ENCODE assay signal across 1 cellular context in genomic region chr6:146543940-146544661, GRCh38.
TF ChIP-seq lines count a peak whose summit lies in the region.

No MANE protein-coding gene starts in this region.

TF ChIP-seq in HepG2, 621 proteins besides CTCF, POLR2A, EP300 and RAD21 (continued from another document and continues in another):
- TF ChIP-seq DMTF1 (CRISPR knock-in tag; IDR thresholded peaks at IDR 0.05) = no peak
- no peak for TF ChIP-seq ZFP41 (CRISPR knock-in tag; IDR thresholded peaks at IDR 0.05; ENCODE audit: borderline replicate concordance)
- peak; percentile 87; the same call in 1 of the 2 replicates for TF ChIP-seq PRMT3 (CRISPR knock-in tag; IDR thresholded peaks at IDR 0.05; ENCODE audit: borderline replicate concordance, low read depth)
- TF ChIP-seq ZFP90 (CRISPR knock-in tag; IDR thresholded peaks at IDR 0.05; ENCODE audit: borderline replicate concordance) = peak; percentile 81
- no peak for TF ChIP-seq ZFP36L1 (CRISPR knock-in tag; IDR thresholded peaks at IDR 0.05)
- TF ChIP-seq ATF6 (CRISPR knock-in tag; conservative IDR thresholded peaks at IDR 0.05) = no peak
- no peak for TF ChIP-seq ZNF75D (CRISPR knock-in tag; IDR thresholded peaks at IDR 0.05; ENCODE audit: borderline replicate concordance)
- TF ChIP-seq ZNF644 (CRISPR knock-in tag; IDR thresholded peaks at IDR 0.05; ENCODE audit: low read depth) = peak; percentile 85
- TF ChIP-seq HMGA1 (CRISPR knock-in tag; conservative IDR thresholded peaks at IDR 0.05) = no peak
- no peak for TF ChIP-seq BCL3 (CRISPR knock-in tag; IDR thresholded peaks at IDR 0.05)
- 0 out of 2 replicates have a peak, but pooled peaks have one; percentile 17 for TF ChIP-seq SIN3B (IDR thresholded peaks at IDR 0.05; ENCODE audit: low read length)
- no peak for TF ChIP-seq TEAD3 (CRISPR knock-in tag; optimal IDR thresholded peaks at IDR 0.05; ENCODE audit: borderline replicate concordance)
- no peak for TF ChIP-seq PRDM4 (CRISPR knock-in tag; IDR thresholded peaks at IDR 0.05; ENCODE audit: borderline replicate concordance)
- TF ChIP-seq KDM2A (CRISPR knock-in tag; IDR thresholded peaks at IDR 0.05; ENCODE audit: borderline replicate concordance, low read depth) = peak; percentile 34; the same call in 1 of the 2 replicates
- peak; percentile 67; the same call in 1 of the 2 replicates for TF ChIP-seq ARHGAP35 (CRISPR knock-in tag; IDR thresholded peaks at IDR 0.05; ENCODE audit: borderline replicate concordance)
- TF ChIP-seq UBTF (CRISPR knock-in tag; IDR thresholded peaks at IDR 0.05) = peak; percentile 71
- no peak for TF ChIP-seq MNT (IDR thresholded peaks at IDR 0.05)
- no peak for TF ChIP-seq MED13 (CRISPR knock-in tag; IDR thresholded peaks at IDR 0.05)
- TF ChIP-seq ARNTL (CRISPR knock-in tag; IDR thresholded peaks at IDR 0.05) = no peak
- TF ChIP-seq GATA4 (IDR thresholded peaks at IDR 0.05; ENCODE audit: borderline replicate concordance, low read depth) = no peak
- no peak for TF ChIP-seq ETV5 (CRISPR knock-in tag; IDR thresholded peaks at IDR 0.05; ENCODE audit: borderline replicate concordance)
- no peak for TF ChIP-seq RCOR2 (CRISPR knock-in tag; IDR thresholded peaks at IDR 0.05)
- TF ChIP-seq ZNF704 (CRISPR knock-in tag; IDR thresholded peaks at IDR 0.05; ENCODE audit: borderline replicate concordance) = peak; percentile 47; the same call in 1 of the 2 replicates
- no peak for TF ChIP-seq ZNF562 (CRISPR knock-in tag; IDR thresholded peaks at IDR 0.05; ENCODE audit: borderline replicate concordance)
- TF ChIP-seq ZNF782 (CRISPR knock-in tag; IDR thresholded peaks at IDR 0.05; ENCODE audit: borderline replicate concordance) = no peak; the same call in 1 of the 2 replicates
- TF ChIP-seq SRSF1 (optimal IDR thresholded peaks at IDR 0.05; ENCODE audit: low read depth, low read length) = no peak
- TF ChIP-seq FOXK1 (CRISPR knock-in tag; IDR thresholded peaks at IDR 0.05; ENCODE audit: borderline replicate concordance, low read depth) = no peak
- TF ChIP-seq KAT7 (CRISPR knock-in tag; IDR thresholded peaks at IDR 0.05; ENCODE audit: borderline replicate concordance) = no peak
- peak; percentile 59 for TF ChIP-seq POLR2G (IDR thresholded peaks at IDR 0.05; ENCODE audit: low read depth, low read length)
- TF ChIP-seq ZNF30 (CRISPR knock-in tag; IDR thresholded peaks at IDR 0.05) = no peak
- peak; percentile 10; the same call in 1 of the 2 replicates for TF ChIP-seq ZNF12 (CRISPR knock-in tag; IDR thresholded peaks at IDR 0.05)
- TF ChIP-seq CREM (IDR thresholded peaks at IDR 0.05) = no peak
- no peak for TF ChIP-seq CREM (CRISPR knock-in tag; IDR thresholded peaks at IDR 0.05)
- TF ChIP-seq HNF1B (CRISPR knock-in tag; IDR thresholded peaks at IDR 0.05) = no peak
- TF ChIP-seq HNRNPH1 (optimal IDR thresholded peaks at IDR 0.05; ENCODE audit: low read depth, low read length) = no peak
- TF ChIP-seq SAFB2 (CRISPR knock-in tag; IDR thresholded peaks at IDR 0.05; ENCODE audit: borderline replicate concordance, low read depth) = 0 out of 2 replicates have a peak, but pooled peaks have one; percentile 23
- TF ChIP-seq ZNF451 (CRISPR knock-in tag; IDR thresholded peaks at IDR 0.05) = no peak
- TF ChIP-seq TOPORS (CRISPR knock-in tag; IDR thresholded peaks at IDR 0.05) = no peak
- TF ChIP-seq HMG20A (CRISPR knock-in tag; IDR thresholded peaks at IDR 0.05; ENCODE audit: borderline replicate concordance) = no peak
- 0 out of 2 replicates have a peak, but pooled peaks have one; percentile 20 for TF ChIP-seq ZNF274 (CRISPR knock-in tag; IDR thresholded peaks at IDR 0.05)
- TF ChIP-seq MTF1 (CRISPR knock-in tag; IDR thresholded peaks at IDR 0.05) = no peak
- TF ChIP-seq DRAP1 (CRISPR knock-in tag; IDR thresholded peaks at IDR 0.05) = no peak
- no peak for TF ChIP-seq PRPF4 (IDR thresholded peaks at IDR 0.05; ENCODE audit: low read depth, low read length, poor library complexity, severe bottlenecking)
